11 cellular contexts compared by ENCODE assay signal in the genomic region with DNA sequence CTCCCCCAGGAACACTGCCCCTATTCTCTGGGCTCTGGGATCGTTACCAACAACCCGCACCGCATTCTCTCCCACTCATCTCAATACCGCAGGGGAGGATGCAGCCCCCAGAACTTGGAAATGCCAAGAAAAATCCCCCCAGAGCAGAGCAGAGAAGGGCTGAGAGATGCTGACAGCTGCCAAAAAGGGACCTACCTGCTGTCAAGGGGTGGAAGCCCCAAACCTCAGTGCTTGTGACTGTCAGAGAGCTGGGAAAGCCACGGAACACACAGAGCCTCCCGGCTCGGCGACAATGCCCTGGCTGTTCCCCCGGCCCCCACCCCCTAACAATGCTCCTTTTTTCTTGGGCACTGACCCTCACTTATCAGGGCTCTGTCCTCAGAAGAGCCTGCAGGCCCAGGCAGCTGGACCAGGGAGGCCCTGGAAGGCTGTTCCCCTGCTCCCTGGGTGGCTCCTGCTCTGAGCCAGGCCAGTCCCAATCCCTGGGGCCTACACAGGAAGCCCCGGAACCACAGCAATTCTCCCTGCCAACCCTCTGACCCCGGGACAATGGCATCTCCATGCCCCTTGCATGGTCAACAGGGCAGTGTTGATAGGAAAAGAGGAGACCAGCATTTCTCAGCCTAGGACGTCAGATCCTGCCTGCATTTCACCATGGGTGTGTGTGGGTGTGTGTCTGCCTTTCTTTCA.
A peak's percentile ranks its signal among the peaks of the same experiment; 100 is the strongest.
DNase-seq lines count a peak whose midpoint lies in the region; ATAC-seq, FAIRE-seq and TF ChIP-seq lines count a peak whose summit lies in the region.
"Had no signal": no experiment of that assay in that cellular context is flagged by ENCODE, and none has a peak within 500 bp of the region (broad histone marks: within the 10 kb centered on the region; RNA-seq: fewer than 3 reads in every experiment).

No MANE protein-coding gene starts in this region.

- no peaks in the 10 kb centered on the region for H3K36me3 Mint-ChIP-seq in WTC11

- POLR2A ChIA-PET in WTC11 (lab: Charles Lee) = no interaction called here

- FAIRE-seq in GM12891 (lab: Jason Lieb, UNC) = no peak

- peak overlapping the region; percentile 46 to 85 (median 74) for H3K27ac ChIP-seq in esophagus squamous epithelium

- TF ChIP-seq CTCF in WTC11 (IDR thresholded peaks at IDR 0.05) (no peak), esophagus squamous epithelium (IDR thresholded peaks at IDR 0.05) (no peak)

- peaks cover 80% of the 10 kb centered on the region for H3K4me1 Mint-ChIP-seq in WTC11

- no peaks in the 10 kb centered on the region for H3K27me3 ChIP-seq in esophagus squamous epithelium

- no peak for TF ChIP-seq POLR2A in esophagus squamous epithelium (IDR thresholded peaks at IDR 0.05)
- no peak for TF ChIP-seq POLR2A in GM12891 (IDR thresholded peaks at IDR 0.05; ENCODE audit: low read depth, low read length)

- CTCF ChIA-PET in WTC11 (lab: Charles Lee) = interaction anchor here (0.7 to 2.1 kb wide), 5 partner anchors 24 to 85 kb away, joined by 3 to 12 read pairs (median 3); no protein-coding TSS in a partner anchor

- intact Hi-C loops in esophagus squamous epithelium (cut with DNase I) = no loop called here

- peaks cover 35 to 97% (median 54%) of the 10 kb centered on the region in 3 donors for H3K4me1 ChIP-seq in esophagus squamous epithelium

- WGBS in esophagus squamous epithelium, 2 donors = 59 to 71% methylated on average over 1 to 6 of the region's 12 CpGs

- H3K9me3 Mint-ChIP-seq in WTC11 = no peaks in the 10 kb centered on the region
- H3K9me3 Mint-ChIP-seq: nephron had no signal

- no peaks in the 10 kb centered on the region for H3K27me3 Mint-ChIP-seq in WTC11 (ENCODE audit: low read depth)

- no peaks in the 10 kb centered on the region for H3K36me3 ChIP-seq in esophagus squamous epithelium

- peak overlapping the region; percentile 62 for H3K27ac Mint-ChIP-seq in WTC11
- H3K27ac Mint-ChIP-seq: nephron had no signal

- no peak overlapping the region for H3K4me3 Mint-ChIP-seq in WTC11
- H3K4me3 Mint-ChIP-seq: nephron had no signal

- ATAC-seq in WTC11 (no peak), GM21576 (IDR thresholded peaks at IDR 0.05; ENCODE audit: unreplicated experiment) (no peak)

- no peak overlapping the region for H3K4me3 ChIP-seq in esophagus squamous epithelium

- DNase-seq in C1 segment of cervical spinal cord (lab: John Stamatoyannopoulos, UW) (peak in 13 of 14 donors; percentile 49 to 99 (median 93)), WTC11 (ENCODE audit: low spot score) (no peak), esophagus squamous epithelium (lab: John Stamatoyannopoulos, UW) (no peak), occipital lobe (lab: John Stamatoyannopoulos, UW) (peak; percentile 83), GM12891 (ENCODE audit: insufficient read length, low spot score) (no peak), NCI-H1930 (lab: John Stamatoyannopoulos, UW) (no peak), NK-92 (lab: John Stamatoyannopoulos, UW; ENCODE audit: unreplicated experiment) (no peak)
- DNase-seq: activated CD8-positive, alpha-beta memory T cell treated with anti-CD3 and anti-CD28 coated beads for 24 hours; OCI-M1 had no signal

- H3K9me3 ChIP-seq in esophagus squamous epithelium = no peaks in the 10 kb centered on the region

TF ChIP-seq in WTC11, 78 proteins besides CTCF, POLR2A, EP300 and RAD21:
- TF ChIP-seq ZNF232 (CRISPR knock-in tag; IDR thresholded peaks at IDR 0.05) = no peak
- TF ChIP-seq, protein P1, sequence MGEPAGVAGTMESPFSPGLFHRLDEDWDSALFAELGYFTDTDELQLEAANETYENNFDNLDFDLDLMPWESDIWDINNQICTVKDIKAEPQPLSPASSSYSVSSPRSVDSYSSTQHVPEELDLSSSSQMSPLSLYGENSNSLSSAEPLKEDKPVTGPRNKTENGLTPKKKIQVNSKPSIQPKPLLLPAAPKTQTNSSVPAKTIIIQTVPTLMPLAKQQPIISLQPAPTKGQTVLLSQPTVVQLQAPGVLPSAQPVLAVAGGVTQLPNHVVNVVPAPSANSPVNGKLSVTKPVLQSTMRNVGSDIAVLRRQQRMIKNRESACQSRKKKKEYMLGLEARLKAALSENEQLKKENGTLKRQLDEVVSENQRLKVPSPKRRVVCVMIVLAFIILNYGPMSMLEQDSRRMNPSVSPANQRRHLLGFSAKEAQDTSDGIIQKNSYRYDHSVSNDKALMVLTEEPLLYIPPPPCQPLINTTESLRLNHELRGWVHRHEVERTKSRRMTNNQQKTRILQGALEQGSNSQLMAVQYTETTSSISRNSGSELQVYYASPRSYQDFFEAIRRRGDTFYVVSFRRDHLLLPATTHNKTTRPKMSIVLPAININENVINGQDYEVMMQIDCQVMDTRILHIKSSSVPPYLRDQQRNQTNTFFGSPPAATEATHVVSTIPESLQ (CRISPR knock-in tag; IDR thresholded peaks at IDR 0.05) = no peak
- no peak for TF ChIP-seq GABPB1 (CRISPR knock-in tag; IDR thresholded peaks at IDR 0.05)
- TF ChIP-seq, protein P2, sequence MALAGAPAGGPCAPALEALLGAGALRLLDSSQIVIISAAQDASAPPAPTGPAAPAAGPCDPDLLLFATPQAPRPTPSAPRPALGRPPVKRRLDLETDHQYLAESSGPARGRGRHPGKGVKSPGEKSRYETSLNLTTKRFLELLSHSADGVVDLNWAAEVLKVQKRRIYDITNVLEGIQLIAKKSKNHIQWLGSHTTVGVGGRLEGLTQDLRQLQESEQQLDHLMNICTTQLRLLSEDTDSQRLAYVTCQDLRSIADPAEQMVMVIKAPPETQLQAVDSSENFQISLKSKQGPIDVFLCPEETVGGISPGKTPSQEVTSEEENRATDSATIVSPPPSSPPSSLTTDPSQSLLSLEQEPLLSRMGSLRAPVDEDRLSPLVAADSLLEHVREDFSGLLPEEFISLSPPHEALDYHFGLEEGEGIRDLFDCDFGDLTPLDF (CRISPR knock-in tag; IDR thresholded peaks at IDR 0.05) = no peak
- no peak for TF ChIP-seq SOX15 (CRISPR knock-in tag; IDR thresholded peaks at IDR 0.05)

TF ChIP-seq in GM12891, 5 proteins besides CTCF, POLR2A, EP300 and RAD21:
- TF ChIP-seq POLR2AphosphoS5 (IDR thresholded peaks at IDR 0.05; ENCODE audit: low read depth, low read length) (no peak), TAF1 (IDR thresholded peaks at IDR 0.05; ENCODE audit: low read depth, low read length) (no peak), POU2F2 (IDR thresholded peaks at IDR 0.05; ENCODE audit: low read depth, low read length) (no peak), SPI1 (IDR thresholded peaks at IDR 0.05; ENCODE audit: low read depth, low read length) (no peak), PAX5 (IDR thresholded peaks at IDR 0.05; ENCODE audit: insufficient read depth, low read length, severe bottlenecking) (no peak)

Comparison
In these comparisons a context has a peak if more than half of its experiments do, and no peak if none do; other contexts are left out.
1. DNase-seq: peak in C1 segment of cervical spinal cord (13 of 14) and occipital lobe (single experiment); none in WTC11 (single experiment), esophagus squamous epithelium (single experiment), GM12891 (single experiment), NCI-H1930 (0 of 2) and NK-92 (single experiment).